Comparison of ENCODE assay signal across 29 cellular contexts in genomic region chr21:23633447-23633846, GRCh38.
"Had no signal": no experiment of that assay in that cellular context is flagged by ENCODE, and none has a peak within 500 bp of the region (broad histone marks: within the 10 kb centered on the region; RNA-seq: fewer than 3 reads in every experiment).

No MANE protein-coding gene starts in this region.

- H3K27me3 ChIP-seq: ascending aorta, cardiac muscle cell had no signal

- DNase-seq: activated B cell treated with CpG ODN at 0.5 μM for 24 hours; activated CD4-positive, alpha-beta memory T cell treated with anti-CD3 and anti-CD28 coated beads for 36 hours; activated CD4-positive, alpha-beta T cell treated with anti-CD3 and anti-CD28 coated beads for 4 hours; activated CD4-positive, alpha-beta T cell treated with anti-CD3 and anti-CD28 coated beads, Interleukin-2, amount 10 ng/mL, durations not matched to agents 24 days and 14 days; activated CD4-positive, alpha-beta T cell treated with anti-CD3 and anti-CD28 coated beads, Interleukin-2, amount 50 U/mL, for 1 hour; activated CD4-positive, alpha-beta T cell treated with anti-CD3 and anti-CD28 coated beads, Interleukin-2, amount 50 U/mL, for 4 hours; activated CD4-positive, CD25-positive, alpha-beta regulatory T cell treated with anti-CD3 and anti-CD28 coated beads, Interleukin-2, amount 50 U/mL, for 72 hours; activated CD8-positive, alpha-beta memory T cell treated with anti-CD3 and anti-CD28 coated beads, Interleukin-2, amount 50 U/mL, for 4 hours; activated CD8-positive, alpha-beta T cell treated with anti-CD3 and anti-CD28 coated beads for 36 hours; activated effector memory CD4-positive, alpha-beta T cell treated with anti-CD3 and anti-CD28 coated beads, Interleukin-2, amount 50 U/mL, for 16 hours; activated gamma-delta T cell treated with Interleukin-2 at 50 U/mL for 16 hours; activated naive CD4-positive, alpha-beta T cell; activated naive CD4-positive, alpha-beta T cell treated with anti-CD3 and anti-CD28 coated beads, Interleukin-2, amount 10 ng/mL, durations not matched to agents 7 days and 5 days; activated naive CD8-positive, alpha-beta T cell treated with anti-CD3 and anti-CD28 coated beads, Interleukin-2, amount 10 ng/mL, durations not matched to agents 7 days and 5 days; activated naive CD8-positive, alpha-beta T cell treated with anti-CD3 and anti-CD28 coated beads, Interleukin-2, amount 50 U/mL, for 24 hours; activated T-cell treated with anti-CD3 and anti-CD28 coated beads for 4 hours; activated T-cell treated with anti-CD3 and anti-CD28 coated beads, Interleukin-2, amount 50 U/mL, for 1 hour; activated T-cell treated with anti-CD3 and anti-CD28 coated beads, Interleukin-2, amount 50 U/mL, for 4 hours; activated T-cell treated with anti-CD3 and anti-CD28 coated beads, Interleukin-2, amount 50 U/mL, for 72 hours; amygdala; anterior cingulate cortex; cerebellar nuclear complex; T-helper 1 cell; T-helper 2 cell; T-helper 9 cell had no signal

- H3K4me3 ChIP-seq: ascending aorta, cardiac muscle cell had no signal

- H3K36me3 ChIP-seq: ascending aorta, cardiac muscle cell had no signal

- H3K27ac ChIP-seq: ascending aorta, cardiac muscle cell, VCaP had no signal

- ATAC-seq: activated CD8-positive, alpha-beta T cell treated with anti-CD3 and anti-CD28 coated beads for 36 hours; activated naive CD8-positive, alpha-beta T cell treated with anti-CD3 and anti-CD28 coated beads, Interleukin-2, amount 50 U/mL, for 24 hours; activated T-cell treated with anti-CD3 and anti-CD28 coated beads, Interleukin-2, amount 50 U/mL, for 4 hours; activated T-cell treated with anti-CD3 and anti-CD28 coated beads, Interleukin-2, amount 50 U/mL, for 72 hours; activated T-helper 17 cell treated with anti-CD3 and anti-CD28 coated beads, Interleukin-2, amount 50 U/mL, for 72 hours had no signal

- H3K4me1 ChIP-seq: ascending aorta had no signal

- H3K9me3 ChIP-seq: ascending aorta had no signal
